In genomic region chr1:177948336-177948972, GRCh38 we compare ENCODE assay signal across 9 cellular contexts. TPM values are rescaled to one million over a fixed set of nuclear protein-coding genes. Genes with fewer than 3 reads are reported as not detected.
DNase-seq lines count a peak whose midpoint lies in the region; ATAC-seq and TF ChIP-seq lines count a peak whose summit lies in the region.
"Had no signal": no experiment of that assay in that cellular context is flagged by ENCODE, and none has a peak within 500 bp of the region (broad histone marks: within the 10 kb centered on the region; RNA-seq: fewer than 3 reads in every experiment).

No MANE protein-coding gene starts in this region.

- TF ChIP-seq CTCF in right atrium auricular region (IDR thresholded peaks at IDR 0.05) (peak; percentile 75 to 94), sigmoid colon (IDR thresholded peaks at IDR 0.05) (peak; percentile 28 to 81 (median 78))

- H3K36me3 ChIP-seq in right atrium auricular region (no peaks in the 10 kb centered on the region), sigmoid colon (peaks cover 0 to 5% (median 0%) of the 10 kb centered on the region in 4 donors)

- H3K4me1 ChIP-seq in right atrium auricular region (no peaks in the 10 kb centered on the region), sigmoid colon (peaks cover 0 to 9% (median 0%) of the 10 kb centered on the region in 4 donors)

- DNase-seq in DMS53 (lab: John Stamatoyannopoulos, UW) (peak; percentile 78), NCI-H446 (lab: John Stamatoyannopoulos, UW) (peak; percentile 71 to 91), amniotic epithelial cell (ENCODE audit: low read depth) (peak; percentile 59), right atrium auricular region (ENCODE audit: low spot score) (peak; percentile 78), sigmoid colon (peak; percentile 75)
- no peak for DNase-seq in NK-92 treated with Interleukin-12 subunit alpha and Interleukin-12 subunit beta, amount 100 ng/mL, for 24 hours (lab: John Stamatoyannopoulos, UW)

- no peak overlapping the region for H3K27ac ChIP-seq in right atrium auricular region
- H3K27ac ChIP-seq in sigmoid colon, result no peak overlapping the region

- no peak for TF ChIP-seq POLR2A in sigmoid colon (IDR thresholded peaks at IDR 0.05)

- no peak for TF ChIP-seq EP300 in sigmoid colon (IDR thresholded peaks at IDR 0.05)

- no peak overlapping the region for H3K4me3 ChIP-seq in right atrium auricular region
- H3K4me3 ChIP-seq in sigmoid colon, result no peak overlapping the region

- ATAC-seq in GM19328 (IDR thresholded peaks at IDR 0.05; ENCODE audit: unreplicated experiment) (peak; percentile 65), HG03354 (IDR thresholded peaks at IDR 0.05; ENCODE audit: poor library complexity, severe bottlenecking, unreplicated experiment) (peak; percentile 84)

- H3K27me3 ChIP-seq in right atrium auricular region, result no peaks in the 10 kb centered on the region
- H3K27me3 ChIP-seq in sigmoid colon, result no peaks in the 10 kb centered on the region

- intact Hi-C loops in sigmoid colon (cut with DNase I), result loop anchor here (5.0 kb wide), 1 partner anchor 691 kb away; no protein-coding TSS in a partner anchor

- H3K9me3 ChIP-seq in right atrium auricular region (no peaks in the 10 kb centered on the region), sigmoid colon (no peaks in the 10 kb centered on the region)

- 20 to 24% methylated on average over 8 of the region's 8 CpGs for WGBS in sigmoid colon, 2 donors

RNA-seq across cellular contexts. Expression of gene SEC16B, which starts 21.4 kb away (rescaled TPM):
- 1 to 10 TPM; 1.9 to 5.8 TPM for total RNA-seq in right atrium auricular region
- 1 to 10 TPM; 1.8 to 5.8 (median 4.3) TPM for total RNA-seq in sigmoid colon
- 1 to 10 TPM; 1.6 to 4.1 (median 3.0) TPM for polyA plus RNA-seq in sigmoid colon
- total RNA-seq: activated naive CD4-positive, alpha-beta T cell treated with anti-CD3 and anti-CD28 coated beads, Interleukin-2, amount 50 U/mL, for 72 hours had no signal
